In the genomic region with DNA sequence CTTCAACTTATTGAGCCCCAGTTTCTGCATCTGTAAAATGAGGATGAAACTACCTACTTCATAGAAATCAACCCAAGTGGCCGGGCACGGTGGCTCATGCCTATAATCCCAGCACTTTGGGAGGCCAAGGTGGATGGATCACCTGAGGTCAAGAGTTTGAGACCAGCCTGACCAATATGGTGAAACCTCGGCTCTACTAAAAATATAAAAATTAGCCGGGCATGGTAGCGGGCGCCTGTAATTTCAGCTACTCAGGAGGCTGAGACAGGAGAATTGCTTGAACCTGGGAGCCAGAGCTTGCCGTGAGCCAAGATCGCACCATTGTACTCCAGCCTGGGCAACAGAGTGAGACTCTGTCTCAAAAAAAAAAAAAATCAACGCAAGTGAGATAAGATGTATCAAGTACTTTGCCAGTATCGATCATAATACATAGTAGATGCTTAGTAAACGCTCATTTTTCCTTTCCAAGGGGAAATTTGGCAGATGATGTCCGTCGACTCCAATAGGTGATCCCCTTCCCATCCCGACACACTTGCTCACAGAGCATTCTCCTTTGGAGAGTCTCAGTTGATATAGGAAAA, we compare ENCODE assay signal across 8 cellular contexts. TPM values are rescaled to one million over a fixed set of nuclear protein-coding genes. Genes with fewer than 3 reads are reported as not detected.
DNase-seq lines count a peak whose midpoint lies in the region; ATAC-seq and TF ChIP-seq lines count a peak whose summit lies in the region.
"Not testable (repeated sequence)": the region's sequence is repeated elsewhere in the genome, so short reads cannot be mapped to it uniquely, and the experiment has no call there.

No MANE protein-coding gene starts in this region.

- peaks cover 51% of the 10 kb centered on the region for H3K9me1 ChIP-seq in IMR-90 (ENCODE audit: insufficient read depth, low read length)

- peak overlapping the region; percentile 89 for H3K27ac ChIP-seq in BLaER1
- H3K27ac ChIP-seq in IMR-90 (ENCODE audit: insufficient read depth, low read length) = peak overlapping the region; percentile 74
- H3K27ac ChIP-seq in brain microvascular endothelial cell = peak overlapping the region; percentile 37
- H3K27ac ChIP-seq in right atrium auricular region = peak overlapping the region; percentile 32 to 72
- H3K27ac ChIP-seq in subcutaneous abdominal adipose tissue (ENCODE audit: low read depth, low read length) = peak overlapping the region; percentile 62

- H4K20me1 ChIP-seq in BLaER1 = peaks cover 43% of the 10 kb centered on the region
- H4K20me1 ChIP-seq in IMR-90 (ENCODE audit: insufficient read depth, low read length) = peaks cover 96% of the 10 kb centered on the region

- H2BK5ac ChIP-seq in IMR-90 (ENCODE audit: low read depth, low read length, poor library complexity, severe bottlenecking) = peak overlapping the region; percentile 69

- peaks cover 97% of the 10 kb centered on the region for H3K4me1 ChIP-seq in BLaER1
- H3K4me1 ChIP-seq in IMR-90 (ENCODE audit: control insufficient read depth, insufficient read depth, low read length) = peaks cover 41% of the 10 kb centered on the region
- H3K4me1 ChIP-seq in right atrium auricular region = peaks cover 0 to 79% of the 10 kb centered on the region in 2 donors
- H3K4me1 ChIP-seq in subcutaneous abdominal adipose tissue (ENCODE audit: control insufficient read depth in 5 of 5, insufficient read depth in 5 of 5, low read length in 5 of 5) = peaks cover 12 to 57% (median 49%) of the 10 kb centered on the region in 5 donors

- peak overlapping the region; percentile 65 for H3K14ac ChIP-seq in IMR-90 (replicated peaks; ENCODE audit: low read depth, low read length)

- H3K36me3 Mint-ChIP-seq in T-cell = peaks cover 52% of the 10 kb centered on the region
- peaks cover 5 to 12% of the 10 kb centered on the region in 2 donors for H3K36me3 Mint-ChIP-seq in activated T-cell treated with anti-CD3 and anti-CD28 coated beads, Interleukin-2, amount 50 U/mL, for 72 hours (ENCODE audit: insufficient read depth in 2 of 2)
- H3K36me3 Mint-ChIP-seq in osteocyte (ENCODE audit: unreplicated experiment) = not testable (repeated sequence)

- not testable (repeated sequence) for H3K9me3 ChIP-seq in BLaER1; IMR-90 (ENCODE audit: control insufficient read depth, insufficient read depth, low read length); right atrium auricular region; subcutaneous abdominal adipose tissue (ENCODE audit: control insufficient read depth in 5 of 5, low read length in 5 of 5)

- not testable (repeated sequence) for ATAC-seq in IMR-90 (ENCODE audit: low read depth); T-cell (replicated peaks in 1 of 4); activated T-cell treated with anti-CD3 and anti-CD28 coated beads, Interleukin-2, amount 50 U/mL, for 72 hours (replicated peaks in 1 of 2)

- H4K91ac ChIP-seq in IMR-90 (ENCODE audit: insufficient read depth, low read depth, low read length) = peak overlapping the region; percentile 10; the same call in 1 of the 2 replicates

- not testable (repeated sequence) for H2AK9ac ChIP-seq in IMR-90 (replicated peaks; ENCODE audit: low read depth, low read length, poor library complexity)

- H3K4me3 Mint-ChIP-seq in T-cell = peak overlapping the region; percentile 47 to 58 (median 53)
- H3K4me3 Mint-ChIP-seq in activated T-cell treated with anti-CD3 and anti-CD28 coated beads, Interleukin-2, amount 50 U/mL, for 72 hours = peak overlapping the region; percentile 51 to 73
- not testable (repeated sequence) for H3K4me3 Mint-ChIP-seq in osteocyte (ENCODE audit: unreplicated experiment)

- peak overlapping the region; percentile 94 for H3K4me2 ChIP-seq in BLaER1
- H3K4me2 ChIP-seq in IMR-90 (ENCODE audit: low read depth, low read length) = peak overlapping the region; percentile 34; the same call in 1 of the 2 replicates

- not testable (repeated sequence) for H3K27me3 Mint-ChIP-seq in T-cell; activated T-cell treated with anti-CD3 and anti-CD28 coated beads, Interleukin-2, amount 50 U/mL, for 72 hours (ENCODE audit: low read depth); osteocyte (ENCODE audit: unreplicated experiment)

- not testable (repeated sequence) for H3K27me3 ChIP-seq in BLaER1; IMR-90 (ENCODE audit: control insufficient read depth, insufficient read depth, low read length); brain microvascular endothelial cell (replicated peaks); right atrium auricular region; subcutaneous abdominal adipose tissue (ENCODE audit: control insufficient read depth in 5 of 5, insufficient read depth in 4 of 5, low read length in 5 of 5)

- not testable (repeated sequence) for H3K9me3 Mint-ChIP-seq in T-cell; activated T-cell treated with anti-CD3 and anti-CD28 coated beads, Interleukin-2, amount 50 U/mL, for 72 hours; osteocyte (ENCODE audit: unreplicated experiment)

- not testable (repeated sequence) for DNase-seq in IMR-90; T-cell; activated T-cell treated with anti-CD3 and anti-CD28 coated beads, Interleukin-2, amount 50 U/mL, for 72 hours; brain microvascular endothelial cell; right atrium auricular region (ENCODE audit: low spot score); osteocyte (ENCODE audit: extremely low spot score, unreplicated experiment)

- H2AFZ ChIP-seq in IMR-90 (replicated peaks; ENCODE audit: low read length, poor library complexity) = not testable (repeated sequence)

- peak overlapping the region; percentile 64 for H2BK120ac ChIP-seq in IMR-90 (ENCODE audit: low read depth, low read length)

- peaks cover 71 to 92% (median 90%) of the 10 kb centered on the region in 3 donors for H3K4me1 Mint-ChIP-seq in T-cell
- peaks cover 90% of the 10 kb centered on the region for H3K4me1 Mint-ChIP-seq in activated T-cell treated with anti-CD3 and anti-CD28 coated beads, Interleukin-2, amount 50 U/mL, for 72 hours (ENCODE audit: low read depth)
- peaks cover 65% of the 10 kb centered on the region for H3K4me1 Mint-ChIP-seq in osteocyte (ENCODE audit: unreplicated experiment)

- POLR2A ChIA-PET in IMR-90 (lab: Charles Lee; ENCODE audit: unreplicated experiment); T-cell (lab: Charles Lee): not testable (repeated sequence)

- H3K36me3 ChIP-seq in BLaER1 (peaks cover 18% of the 10 kb centered on the region), IMR-90 (ENCODE audit: control insufficient read depth, insufficient read depth, low read length) (peaks cover 47% of the 10 kb centered on the region), brain microvascular endothelial cell (replicated peaks) (peaks cover 63% of the 10 kb centered on the region)
- H3K36me3 ChIP-seq in right atrium auricular region; subcutaneous abdominal adipose tissue (ENCODE audit: control insufficient read depth in 5 of 5, insufficient read depth in 5 of 5, low read length in 5 of 5): not testable (repeated sequence)

- H3K23ac ChIP-seq in IMR-90 (ENCODE audit: low read depth, low read length) = peak overlapping the region; percentile 21; the same call in 1 of the 2 replicates

- peak overlapping the region in 1 of 2 experiments; percentile 34; a peak in 1 of 4 replicates for H4K8ac ChIP-seq in IMR-90 (ENCODE audit: low read depth in 2 of 2, low read length in 2 of 2)

- not testable (repeated sequence) for BruUV-seq in IMR-90 (replicated peaks; lab: Mats Ljungman, UMichigan)

- CTCF ChIA-PET in IMR-90 (lab: Yijun Ruan, JAX); T-cell (lab: Charles Lee): not testable (repeated sequence)

- TF ChIP-seq CTCF in IMR-90 (conservative IDR thresholded peaks at IDR 0.05; ENCODE audit: low read depth, low read length); brain microvascular endothelial cell (IDR thresholded peaks at IDR 0.05; ENCODE audit: low read depth, low read length, missing control alignments); right atrium auricular region (IDR thresholded peaks at IDR 0.05); osteocyte (IDR thresholded peaks at IDR 0.05): not testable (repeated sequence)

- peak overlapping the region; percentile 13; the same call in 1 of the 2 replicates for H3K56ac ChIP-seq in IMR-90 (ENCODE audit: extremely low read depth, insufficient read depth, low read length)

- intact Hi-C loops in IMR-90 (cut with micrococcal nuclease) = not testable (repeated sequence)

- not testable (repeated sequence) for TF ChIP-seq POLR2A in IMR-90 (IDR thresholded peaks at IDR 0.05; ENCODE audit: low read depth, low read length)

- peak overlapping the region; percentile 76 for H2AK5ac ChIP-seq in IMR-90 (ENCODE audit: low read depth, low read length)

- TF ChIP-seq RAD21 in IMR-90 (IDR thresholded peaks at IDR 0.05; ENCODE audit: low read length) = not testable (repeated sequence)

- peak overlapping the region; percentile 79 to 81 for H3K27ac Mint-ChIP-seq in T-cell
- H3K27ac Mint-ChIP-seq in activated T-cell treated with anti-CD3 and anti-CD28 coated beads, Interleukin-2, amount 50 U/mL, for 72 hours = peak overlapping the region; percentile 25
- H3K27ac Mint-ChIP-seq in osteocyte (ENCODE audit: unreplicated experiment) = peak overlapping the region; percentile 60

- 98% methylated on average over 6 of the region's 14 CpGs; no CpG with 5 or more reads in 1 of the 2 experiments for WGBS in IMR-90 (ENCODE audit: extremely low coverage in 2 of 2, insufficient read length in 1 of 2), 2 experiments

- H2BK15ac ChIP-seq in IMR-90 (ENCODE audit: low read depth, low read length) = peak overlapping the region; percentile 63; the same call in 2 of the 3 replicates

- in situ Hi-C loops in IMR-90 (cut with MboI; ENCODE audit: low sequenced_read_pairs); brain microvascular endothelial cell (cut with HindIII; ENCODE audit: low pct_ligation_motif_present, low sequenced_read_pairs): not testable (repeated sequence)

- dilution Hi-C loops in IMR-90 (cut with HindIII; ENCODE audit: low sequenced_read_pairs, unreplicated experiment) = not testable (repeated sequence)

- peak overlapping the region; percentile 10; the same call in 1 of the 2 replicates for H3K18ac ChIP-seq in IMR-90 (ENCODE audit: low read depth, low read length)

- H3K79me1 ChIP-seq in IMR-90 (ENCODE audit: low read depth in 1 of 2, low read length in 2 of 2) = peaks cover 0 to 67% of the 10 kb centered on the region in 2 experiments; a peak in 2 of 4 replicates

- peak overlapping the region; percentile 45 for H2BK20ac ChIP-seq in IMR-90 (ENCODE audit: low read depth, low read length)

- not testable (repeated sequence) for H3K4me3 ChIP-seq in BLaER1; IMR-90 (ENCODE audit: insufficient read depth, low read depth, low read length); brain microvascular endothelial cell (ENCODE audit: low read depth, low read length); right atrium auricular region; subcutaneous abdominal adipose tissue (ENCODE audit: low read depth in 1 of 5, low read length in 5 of 5)

- 0 out of 2 replicates have a peak overlapping the region, but pooled peaks have one; percentile 18 for H3K9ac ChIP-seq in BLaER1
- 0 out of 2 replicates have a peak overlapping the region, but pooled peaks have one; percentile 12 for H3K9ac ChIP-seq in IMR-90 (ENCODE audit: low read depth, low read length)
- not testable (repeated sequence) for H3K9ac ChIP-seq in subcutaneous abdominal adipose tissue (ENCODE audit: low read length in 5 of 5)

- H4K5ac ChIP-seq in IMR-90 (ENCODE audit: low read depth, low read length) = not testable (repeated sequence)

- H3K4ac ChIP-seq in IMR-90 (ENCODE audit: low read depth, low read length) = peak overlapping the region; percentile 68

RNA-seq across cellular contexts. Expression of a gene that starts 10.2 kb away (rescaled TPM):
- 71.0 and 71.1 TPM in 2 replicates for total RNA-seq in IMR-90 (2012; rRNA removed)
- polyA plus RNA-seq in IMR-90 (2012; rRNA removed) = 177 and 194 TPM in 2 replicates
- polyA plus RNA-seq in IMR-90 (2012; cell fraction: cytosol; rRNA removed) = 153 and 181 TPM in 2 replicates
- polyA plus RNA-seq in IMR-90 (2012; cell fraction: nucleus; rRNA removed; ENCODE audit: low replicate concordance) = 378 and 409 TPM in 2 replicates
- 100 to 1,000 TPM in 3 of 5 donors, 10 to 100 TPM in 2; 55.4 to 159 (median 110) TPM for total RNA-seq in T-cell
- total RNA-seq in activated T-cell treated with anti-CD3 and anti-CD28 coated beads, Interleukin-2, amount 50 U/mL, for 72 hours = 10 to 100 TPM; 47.4 to 68.9 TPM
- 10 to 100 TPM; 20.8 to 37.8 TPM for total RNA-seq in right atrium auricular region
- 35.8 and 39.7 TPM in 2 replicates for total RNA-seq in osteocyte

Comparison
In these comparisons a context has a peak if more than half of its experiments do, and no peak if none do; other contexts are left out.
1. H3K27ac ChIP-seq: peak in every context shown above with its lines; median percentile 89 in BLaER1; 74 in IMR-90; 62 in subcutaneous abdominal adipose tissue; 52 in right atrium auricular region; 37 in brain microvascular endothelial cell.
2. H3K27ac Mint-ChIP-seq: peak in every context shown above with its lines; median percentile 80 in T-cell; 60 in osteocyte; 25 in activated T-cell treated with anti-CD3 and anti-CD28 coated beads, Interleukin-2, amount 50 U/mL, for 72 hours.